ENCODE assay signal across 10 cellular contexts in the genomic region with DNA sequence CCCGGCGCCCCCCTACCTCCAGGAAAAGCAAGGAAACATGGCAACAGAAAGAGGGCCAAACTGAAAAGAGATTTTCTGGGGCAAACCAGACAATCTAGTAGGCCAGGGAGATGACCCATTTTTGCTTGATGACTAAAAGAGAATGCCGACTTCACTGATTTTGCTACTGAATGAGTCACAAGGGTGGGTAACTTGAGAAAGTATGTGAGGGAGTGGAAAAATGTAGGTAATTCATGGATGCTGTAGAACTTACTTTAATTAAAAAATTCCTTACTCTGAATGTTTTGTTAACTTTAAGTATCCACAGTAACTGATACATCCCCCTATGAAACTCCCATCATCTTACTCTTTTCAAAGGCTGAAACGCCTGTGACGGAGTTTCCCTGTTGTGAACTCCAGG. TPM values are rescaled to one million over a fixed set of nuclear protein-coding genes. Genes with fewer than 3 reads are reported as not detected.
A peak's percentile ranks its signal among the peaks of the same experiment; 100 is the strongest.
DNase-seq lines count a peak whose midpoint lies in the region; TF ChIP-seq lines count a peak whose summit lies in the region.
"Had no signal": no experiment of that assay in that cellular context is flagged by ENCODE, and none has a peak within 500 bp of the region (broad histone marks: within the 10 kb centered on the region; RNA-seq: fewer than 3 reads in every experiment).

No MANE protein-coding gene starts in this region.

- H3K27ac Mint-ChIP-seq in glutamatergic neuron (ENCODE audit: unreplicated experiment) (no peak overlapping the region), endothelial cell (ENCODE audit: unreplicated experiment) (no peak overlapping the region)
- H3K27ac Mint-ChIP-seq in activated CD4-positive, alpha-beta memory T cell treated with anti-CD3 and anti-CD28 coated beads for 36 hours = no peak overlapping the region
- H3K27ac Mint-ChIP-seq: CD14-positive monocyte; stimulated activated naive CD8-positive, alpha-beta T cell treated with anti-CD3 and anti-CD28 coated beads, Interleukin-15, Interleukin-2, amounts not matched to agents 100 ng/mL and 50 ng/mL, for 24 hours had no signal

- no peak for TF ChIP-seq CTCF in glutamatergic neuron (IDR thresholded peaks at IDR 0.05; ENCODE audit: partially characterized antibody, unreplicated experiment)
- no peak for TF ChIP-seq CTCF in ovary (IDR thresholded peaks at IDR 0.05)
- TF ChIP-seq CTCF in endothelial cell (IDR thresholded peaks at IDR 0.05; ENCODE audit: unreplicated experiment) = no peak

- TF ChIP-seq POLR2A in ovary (IDR thresholded peaks at IDR 0.05) = no peak

- no peaks in the 10 kb centered on the region for H3K27me3 ChIP-seq in ovary

- no peak for TF ChIP-seq EP300 in ovary (IDR thresholded peaks at IDR 0.05)

- peak; percentile 91 for DNase-seq in A172 (ENCODE audit: low spot score)
- peak; percentile 85 for DNase-seq in HCEC 1CT
- DNase-seq in amniotic epithelial cell (ENCODE audit: low read depth) = peak; percentile 82
- peak; percentile 96 for DNase-seq in iris pigment epithelial cell (ENCODE audit: low read depth)
- DNase-seq in glutamatergic neuron = no peak
- no peak for DNase-seq in ovary
- no peak for DNase-seq in activated CD4-positive, alpha-beta memory T cell treated with anti-CD3 and anti-CD28 coated beads for 36 hours
- no peak for DNase-seq in endothelial cell (ENCODE audit: low spot score)

- no peak overlapping the region for H3K4me3 ChIP-seq in ovary

- CTCF ChIA-PET in activated CD4-positive, alpha-beta memory T cell treated with anti-CD3 and anti-CD28 coated beads for 36 hours (lab: Charles Lee) = no interaction called here

- intact Hi-C loops in ovary (cut with DNase I) = no loop called here
- intact Hi-C loops in activated CD4-positive, alpha-beta memory T cell treated with anti-CD3 and anti-CD28 coated beads for 36 hours (cut with micrococcal nuclease) = no loop called here

- H3K9me3 ChIP-seq in ovary = no peaks in the 10 kb centered on the region

- H3K4me1 ChIP-seq in ovary (ENCODE audit: insufficient read depth) = no peaks in the 10 kb centered on the region

- H3K4me3 Mint-ChIP-seq in glutamatergic neuron (ENCODE audit: unreplicated experiment) (no peak overlapping the region), endothelial cell (ENCODE audit: unreplicated experiment) (no peak overlapping the region)
- no peak overlapping the region for H3K4me3 Mint-ChIP-seq in activated CD4-positive, alpha-beta memory T cell treated with anti-CD3 and anti-CD28 coated beads for 36 hours
- H3K4me3 Mint-ChIP-seq: CD14-positive monocyte; stimulated activated naive CD8-positive, alpha-beta T cell treated with anti-CD3 and anti-CD28 coated beads, Interleukin-15, Interleukin-2, amounts not matched to agents 100 ng/mL and 50 ng/mL, for 24 hours had no signal

- H3K27me3 Mint-ChIP-seq in glutamatergic neuron (ENCODE audit: unreplicated experiment) = no peaks in the 10 kb centered on the region
- H3K27me3 Mint-ChIP-seq in activated CD4-positive, alpha-beta memory T cell treated with anti-CD3 and anti-CD28 coated beads for 36 hours = no peaks in the 10 kb centered on the region
- H3K27me3 Mint-ChIP-seq in endothelial cell (ENCODE audit: unreplicated experiment) = no peaks in the 10 kb centered on the region
- H3K27me3 Mint-ChIP-seq: stimulated activated naive CD8-positive, alpha-beta T cell treated with anti-CD3 and anti-CD28 coated beads, Interleukin-15, Interleukin-2, amounts not matched to agents 100 ng/mL and 50 ng/mL, for 24 hours had no signal

- H3K4me1 Mint-ChIP-seq in glutamatergic neuron (ENCODE audit: low read depth, unreplicated experiment) (peaks cover 7% of the 10 kb centered on the region), endothelial cell (ENCODE audit: unreplicated experiment) (peaks cover 6% of the 10 kb centered on the region)
- no peaks in the 10 kb centered on the region for H3K4me1 Mint-ChIP-seq in activated CD4-positive, alpha-beta memory T cell treated with anti-CD3 and anti-CD28 coated beads for 36 hours (ENCODE audit: low read depth)

- H3K36me3 ChIP-seq in ovary = no peaks in the 10 kb centered on the region

- H3K36me3 Mint-ChIP-seq in glutamatergic neuron (ENCODE audit: unreplicated experiment) (no peaks in the 10 kb centered on the region), endothelial cell (ENCODE audit: low read depth, unreplicated experiment) (no peaks in the 10 kb centered on the region)
- H3K36me3 Mint-ChIP-seq in activated CD4-positive, alpha-beta memory T cell treated with anti-CD3 and anti-CD28 coated beads for 36 hours = no peaks in the 10 kb centered on the region

- H3K9me3 Mint-ChIP-seq in glutamatergic neuron (ENCODE audit: unreplicated experiment) = no peaks in the 10 kb centered on the region
- H3K9me3 Mint-ChIP-seq in activated CD4-positive, alpha-beta memory T cell treated with anti-CD3 and anti-CD28 coated beads for 36 hours = no peaks in the 10 kb centered on the region
- H3K9me3 Mint-ChIP-seq in endothelial cell (ENCODE audit: unreplicated experiment) = no peaks in the 10 kb centered on the region
- H3K9me3 Mint-ChIP-seq: CD14-positive monocyte; stimulated activated naive CD8-positive, alpha-beta T cell treated with anti-CD3 and anti-CD28 coated beads, Interleukin-15, Interleukin-2, amounts not matched to agents 100 ng/mL and 50 ng/mL, for 24 hours had no signal

- 69 to 76% (median 72%) methylated on average over 5 of the region's 5 CpGs for WGBS in ovary, 3 donors

- H3K27ac ChIP-seq in ovary = no peak overlapping the region

- POLR2A ChIA-PET in activated CD4-positive, alpha-beta memory T cell treated with anti-CD3 and anti-CD28 coated beads for 36 hours (lab: Charles Lee) = no interaction called here

RNA-seq across cellular contexts. Expression of gene GOLIM4, which starts 24.2 kb away (rescaled TPM):
- total RNA-seq in A172 (2014; rRNA removed; shearing (Covaris generic)) = 55.2 and 63.9 TPM in 2 replicates
- 31.7 TPM for total RNA-seq in glutamatergic neuron (ENCODE audit: unreplicated experiment)
- total RNA-seq in ovary = 10 to 100 TPM; 18.1 to 29.3 (median 24.1) TPM
- 10 to 100 TPM; 15.9 to 28.0 TPM for polyA plus RNA-seq in ovary
- total RNA-seq in activated CD4-positive, alpha-beta memory T cell treated with anti-CD3 and anti-CD28 coated beads for 36 hours = 1 to 10 TPM; 1.4 to 1.5 TPM
- 35.9 TPM for total RNA-seq in endothelial cell (ENCODE audit: unreplicated experiment)

Comparison
In these comparisons a context has a peak if more than half of its experiments do, and no peak if none do; other contexts are left out.
1. DNase-seq: peak in A172 (single experiment), HCEC 1CT (single experiment), amniotic epithelial cell (single experiment) and iris pigment epithelial cell (single experiment); none in glutamatergic neuron (single experiment), ovary (0 of 5), activated CD4-positive, alpha-beta memory T cell treated with anti-CD3 and anti-CD28 coated beads for 36 hours (single experiment) and endothelial cell (single experiment).
2. RNA of gene GOLIM4, which starts 24.2 kb away (total RNA-seq): 55.2 to 63.9 TPM in A172, 35.9 TPM in endothelial cell (single experiment), 31.7 TPM in glutamatergic neuron (single experiment) and 18.1 to 29.3 TPM in ovary; 1.4 to 1.5 TPM in activated CD4-positive, alpha-beta memory T cell treated with anti-CD3 and anti-CD28 coated beads for 36 hours; every median in the first group is over 4 times any median in the second.